ENCODE assay signal across 14 cellular contexts in the genomic region with DNA sequence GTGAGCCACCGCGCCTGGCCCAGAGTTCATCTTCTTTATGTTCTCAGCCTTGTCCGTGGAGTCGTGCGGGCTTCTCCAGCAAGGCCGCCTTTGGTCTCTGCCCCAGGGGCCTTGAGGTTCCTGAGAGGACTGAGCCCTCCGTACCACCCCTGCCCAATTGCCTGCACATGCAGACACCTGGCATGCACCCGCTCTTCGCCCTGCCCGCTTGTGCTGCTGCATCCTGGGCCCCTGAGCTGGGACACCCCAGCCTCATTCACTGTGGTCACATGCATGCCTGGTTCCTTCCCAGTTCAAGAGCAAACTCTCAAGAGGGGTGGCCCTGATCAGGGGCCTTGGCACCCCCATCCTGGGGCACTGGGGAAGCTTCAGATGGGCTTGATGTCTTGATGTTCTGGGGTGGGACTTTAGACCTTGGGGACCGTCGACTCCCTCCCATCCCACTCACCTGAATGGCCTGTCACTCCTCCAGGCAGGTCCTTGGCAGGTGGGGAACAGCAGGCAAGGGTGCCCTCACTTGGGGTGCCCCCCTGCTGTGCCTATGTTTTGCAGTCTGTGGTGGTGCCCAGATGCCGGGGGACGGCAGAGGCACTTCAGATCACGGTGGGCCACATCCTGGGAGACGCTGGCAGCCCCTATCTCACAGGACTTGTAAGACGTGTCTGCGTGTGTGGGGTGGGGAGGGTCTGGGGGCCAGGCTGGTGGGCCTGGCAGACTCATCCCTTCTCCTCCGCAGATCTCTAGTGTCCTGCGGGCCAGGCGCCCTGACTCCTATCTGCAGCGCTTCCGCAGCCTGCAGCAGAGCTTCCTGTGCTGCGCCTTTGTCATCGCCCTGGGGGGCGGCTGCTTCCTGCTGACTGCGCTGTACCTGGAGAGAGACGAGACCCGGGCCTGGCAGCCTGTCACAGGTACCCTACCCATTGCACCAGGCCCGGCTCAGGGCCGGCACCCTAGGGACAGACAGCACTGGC. TPM values are rescaled to one million over a fixed set of nuclear protein-coding genes. Genes with fewer than 3 reads are reported as not detected.
DNase-seq lines count a peak whose midpoint lies in the region; ATAC-seq and TF ChIP-seq lines count a peak whose summit lies in the region.
"Had no signal": no experiment of that assay in that cellular context is flagged by ENCODE, and none has a peak within 500 bp of the region (broad histone marks: within the 10 kb centered on the region; RNA-seq: fewer than 3 reads in every experiment).

No MANE protein-coding gene starts in this region.

- no peak for TF ChIP-seq CTCF in glutamatergic neuron (IDR thresholded peaks at IDR 0.05; ENCODE audit: partially characterized antibody, unreplicated experiment)

- no peak overlapping the region for H3K4me3 ChIP-seq in right cardiac atrium (ENCODE audit: low read length)
- H3K4me3 ChIP-seq: A549, left ventricle myocardium inferior had no signal

- no peak overlapping the region for H3K27ac ChIP-seq in right cardiac atrium (ENCODE audit: low read length)
- H3K27ac ChIP-seq: A549, left ventricle myocardium inferior had no signal

- no peaks in the 10 kb centered on the region for H3K9me3 Mint-ChIP-seq in activated naive CD4-positive, alpha-beta T cell treated with anti-CD3 and anti-CD28 coated beads, Interleukin-2, amount 50 U/mL, for 24 hours
- H3K9me3 Mint-ChIP-seq in glutamatergic neuron (ENCODE audit: unreplicated experiment): peaks cover 5% of the 10 kb centered on the region

- ATAC-seq in right cardiac atrium (peak; percentile 19 to 50), left ventricle myocardium superior (no peak), GM19397 (IDR thresholded peaks at IDR 0.05; ENCODE audit: unreplicated experiment) (no peak)
- ATAC-seq: A549 had no signal

- no peaks in the 10 kb centered on the region for H3K27me3 Mint-ChIP-seq in activated naive CD4-positive, alpha-beta T cell treated with anti-CD3 and anti-CD28 coated beads, Interleukin-2, amount 50 U/mL, for 24 hours
- H3K27me3 Mint-ChIP-seq in glutamatergic neuron (ENCODE audit: unreplicated experiment): peaks cover 7% of the 10 kb centered on the region

- H3K4me3 Mint-ChIP-seq in activated naive CD4-positive, alpha-beta T cell treated with anti-CD3 and anti-CD28 coated beads, Interleukin-2, amount 50 U/mL, for 24 hours: peak overlapping the region; percentile 87
- H3K4me3 Mint-ChIP-seq in glutamatergic neuron (ENCODE audit: unreplicated experiment): no peak overlapping the region

- intact Hi-C loops in right cardiac atrium (cut with DNase I) (no loop called here), left ventricle myocardium superior (cut with micrococcal nuclease) (no loop called here)

- WGBS in right cardiac atrium: 75% methylated on average over 31 of the region's 31 CpGs

- no peaks in the 10 kb centered on the region for H3K27me3 ChIP-seq in right cardiac atrium (ENCODE audit: control insufficient read depth, insufficient read depth)

- H3K4me1 Mint-ChIP-seq in activated naive CD4-positive, alpha-beta T cell treated with anti-CD3 and anti-CD28 coated beads, Interleukin-2, amount 50 U/mL, for 24 hours: peaks cover 46% of the 10 kb centered on the region
- H3K4me1 Mint-ChIP-seq in glutamatergic neuron (ENCODE audit: low read depth, unreplicated experiment): peaks cover 10% of the 10 kb centered on the region

- no peaks in the 10 kb centered on the region for H3K9me3 ChIP-seq in right cardiac atrium (ENCODE audit: control insufficient read depth, low read length)
- H3K9me3 ChIP-seq: A549, left ventricle myocardium inferior had no signal

- DNase-seq in right cardiac atrium: peak in 1 of 3 donors; percentile 75
- no peak for DNase-seq in left ventricle myocardium superior
- peak; percentile 57 for DNase-seq in stimulated activated CD4-positive, alpha-beta T cell treated with anti-CD3 and anti-CD28 coated beads, Interleukin-12 subunit alpha, Interleukin-12 subunit beta, amount 100 ng/mL, for 4 hours
- no peak for DNase-seq in glutamatergic neuron
- DNase-seq in SHP77 treated with DMSO at 0.1 percent for 48 hours (lab: John Stamatoyannopoulos, UW): no peak
- DNase-seq in RKO (ENCODE audit: low spot score): no peak
- DNase-seq: erythroblast, GOT3, IMR-90, left ventricle myocardium inferior, NCI-H69 had no signal

- H3K36me3 Mint-ChIP-seq in activated naive CD4-positive, alpha-beta T cell treated with anti-CD3 and anti-CD28 coated beads, Interleukin-2, amount 50 U/mL, for 24 hours: no peaks in the 10 kb centered on the region
- no peaks in the 10 kb centered on the region for H3K36me3 Mint-ChIP-seq in glutamatergic neuron (ENCODE audit: unreplicated experiment)

- no peaks in the 10 kb centered on the region for H3K4me1 ChIP-seq in right cardiac atrium (ENCODE audit: control insufficient read depth, insufficient read depth, low read length)

- peak overlapping the region; percentile 80 for H3K27ac Mint-ChIP-seq in activated naive CD4-positive, alpha-beta T cell treated with anti-CD3 and anti-CD28 coated beads, Interleukin-2, amount 50 U/mL, for 24 hours
- no peak overlapping the region for H3K27ac Mint-ChIP-seq in glutamatergic neuron (ENCODE audit: unreplicated experiment)

RNA-seq across cellular contexts. Expression of a gene that starts 12.7 kb away (rescaled TPM):
- total RNA-seq in right cardiac atrium: 10 to 100 TPM in 2 of 4 donors, 1 to 10 TPM in 2; 9.6 to 12.7 (median 10.3) TPM
- polyA plus RNA-seq in right cardiac atrium: 16.2 TPM
- 12.7 TPM for total RNA-seq in left ventricle myocardium superior
- 73.0 TPM for total RNA-seq in glutamatergic neuron (ENCODE audit: unreplicated experiment)
- polyA plus RNA-seq: IMR-90 had no signal

RNA-seq across cellular contexts. Expression of a gene that starts 52.2 kb away (rescaled TPM):
- total RNA-seq in right cardiac atrium (under 1 TPM in 2 of 4 donors, not detected in 2; 0.29 to 0.45 TPM), left ventricle myocardium superior (1.0 TPM), glutamatergic neuron (ENCODE audit: unreplicated experiment) (not detected)
- polyA plus RNA-seq in right cardiac atrium: 0.23 TPM
- polyA plus RNA-seq: A549, IMR-90 had no signal

Comparison
In these comparisons a context has a peak if more than half of its experiments do, and no peak if none do; other contexts are left out.
1. ATAC-seq: peak in right cardiac atrium (2 of 2); none in left ventricle myocardium superior (single experiment) and GM19397 (single experiment).